In genomic region chr2:26757873-26758789, GRCh38 we compare ENCODE assay signal across 1 cellular context.
TF ChIP-seq lines count a peak whose summit lies in the region.

No MANE protein-coding gene starts in this region.

TF ChIP-seq in K562, 482 proteins besides CTCF, POLR2A, EP300 and RAD21 (continued from another document and continues in another):
- TF ChIP-seq THRB (CRISPR knock-in tag; conservative IDR thresholded peaks at IDR 0.05) (peak; percentile 83), RNF2 (IDR thresholded peaks at IDR 0.05) (peak; percentile 81), SRF (CRISPR knock-in tag; IDR thresholded peaks at IDR 0.05) (peak in 1 of 2 experiments; percentile 67; a peak in 3 of 4 replicates), ZNF347 (CRISPR knock-in tag; IDR thresholded peaks at IDR 0.05; ENCODE audit: low read depth) (no peak), XRCC3 (IDR thresholded peaks at IDR 0.05) (no peak), SRSF3 (IDR thresholded peaks at IDR 0.05; ENCODE audit: insufficient read depth, low read length) (peak; percentile 92; the same call in 1 of the 2 replicates), ZNF239 (CRISPR knock-in tag; IDR thresholded peaks at IDR 0.05) (peak; percentile 26; the same call in 1 of the 2 replicates), ARNT (IDR thresholded peaks at IDR 0.05) (peak in 1 of 2 experiments; percentile 82; a peak in 3 of 4 replicates), ATF2 (CRISPR knock-in tag; IDR thresholded peaks at IDR 0.05) (no peak), ZNF311 (CRISPR knock-in tag; IDR thresholded peaks at IDR 0.05) (no peak; the same call in none of the 2 replicates), FOS (IDR thresholded peaks at IDR 0.05; ENCODE audit: extremely low read depth, insufficient read length) (peak; percentile 4), CREB3L1 (IDR thresholded peaks at IDR 0.05; ENCODE audit: borderline replicate concordance, low read depth) (0 out of 2 replicates have a peak, but pooled peaks have one; percentile 33), NCOA2 (IDR thresholded peaks at IDR 0.05; ENCODE audit: partially characterized antibody in 2 of 2) (no peak), L3MBTL2 (IDR thresholded peaks at IDR 0.05) (peak; percentile 64; the same call in 1 of the 2 replicates), RREB1 (CRISPR knock-in tag; IDR thresholded peaks at IDR 0.05) (0 out of 2 replicates have a peak, but pooled peaks have one; percentile 39), LCOR (CRISPR knock-in tag; IDR thresholded peaks at IDR 0.05) (peak; percentile 93), MAFF (IDR thresholded peaks at IDR 0.05; ENCODE audit: low read length) (peak; percentile 7; the same call in 1 of the 2 replicates), ZNF609 (CRISPR knock-in tag; IDR thresholded peaks at IDR 0.05; ENCODE audit: borderline replicate concordance) (no peak), ETS1 (conservative IDR thresholded peaks at IDR 0.05; ENCODE audit: control insufficient read depth, low read depth, low read length) (no peak), JUND (IDR thresholded peaks at IDR 0.05; ENCODE audit: borderline replicate concordance, low read depth, low read length) (peak; percentile 96), JUND (tag; IDR thresholded peaks at IDR 0.05; ENCODE audit: borderline replicate concordance, low read depth, low read length) (peak; percentile 91; the same call in 2 of the 3 replicates), ZNF232 (CRISPR knock-in tag; IDR thresholded peaks at IDR 0.05) (no peak), SP1 (CRISPR knock-in tag; IDR thresholded peaks at IDR 0.05) (peak; percentile 92), TGIF2 (CRISPR knock-in tag; IDR thresholded peaks at IDR 0.05) (no peak), CBX3 (IDR thresholded peaks at IDR 0.05; ENCODE audit: borderline replicate concordance in 1 of 2, low read length in 2 of 2) (no peak), ZKSCAN1 (IDR thresholded peaks at IDR 0.05; ENCODE audit: low read depth, low read length) (peak; percentile 88; the same call in 1 of the 2 replicates), ZNF561 (CRISPR knock-in tag; conservative IDR thresholded peaks at IDR 0.05) (peak; percentile 68; the same call in 1 of the 2 replicates), FOXK2 (conservative IDR thresholded peaks at IDR 0.05 in 1 of 2, IDR thresholded peaks at IDR 0.05 in 1 of 2; ENCODE audit: low read depth in 2 of 2) (peak; percentile 93 to 96), ZNF79 (CRISPR knock-in tag; IDR thresholded peaks at IDR 0.05; ENCODE audit: low read depth) (peak; percentile 30; the same call in 1 of the 2 replicates), HOMEZ (CRISPR knock-in tag; IDR thresholded peaks at IDR 0.05) (0 out of 2 replicates have a peak, but pooled peaks have one; percentile 20), RBM34 (IDR thresholded peaks at IDR 0.05; ENCODE audit: borderline replicate concordance, insufficient read depth, low read length) (no peak), SMARCA4 (IDR thresholded peaks at IDR 0.05) (peak; percentile 85), ZNF830 (CRISPR knock-in tag; IDR thresholded peaks at IDR 0.05) (no peak), NFE2 (IDR thresholded peaks at IDR 0.05; ENCODE audit: low read depth) (peak; percentile 68), ZBTB7A (IDR thresholded peaks at IDR 0.05; ENCODE audit: borderline replicate concordance, control insufficient read depth, low read depth, low read length) (no peak), ZMIZ1 (IDR thresholded peaks at IDR 0.05; ENCODE audit: low read depth in 2 of 2, low read length in 2 of 2) (no peak), ELF1 (tag; IDR thresholded peaks at IDR 0.05) (no peak), KAT7 (CRISPR knock-in tag; IDR thresholded peaks at IDR 0.05; ENCODE audit: borderline replicate concordance) (0 out of 2 replicates have a peak, but pooled peaks have one; percentile 62)
